In the genomic region with DNA sequence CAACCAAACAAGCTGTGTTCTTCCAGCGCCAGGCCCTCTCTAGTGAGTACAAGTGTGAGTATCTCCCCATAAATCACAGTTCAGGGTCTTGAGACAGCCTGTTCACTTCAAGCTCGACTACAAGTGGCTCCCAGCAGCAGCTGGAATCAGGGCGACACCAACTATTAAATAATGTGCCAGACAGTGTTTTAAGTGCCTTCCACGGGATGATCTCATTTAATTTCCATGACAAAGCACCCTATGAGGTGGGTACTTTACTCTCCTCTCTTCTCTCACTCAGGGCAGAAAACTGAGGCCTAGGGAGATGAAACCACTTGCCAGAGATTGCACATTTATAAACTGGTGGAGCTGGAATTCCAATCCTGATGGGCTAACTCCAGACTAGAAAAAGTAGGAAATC, we compare ENCODE assay signal across 9 cellular contexts. TPM values are rescaled to one million over a fixed set of nuclear protein-coding genes. Genes with fewer than 3 reads are reported as not detected.
A peak's percentile ranks its signal among the peaks of the same experiment; 100 is the strongest.
DNase-seq lines count a peak whose midpoint lies in the region; ATAC-seq, FAIRE-seq and TF ChIP-seq lines count a peak whose summit lies in the region.
"Had no signal": no experiment of that assay in that cellular context is flagged by ENCODE, and none has a peak within 500 bp of the region (broad histone marks: within the 10 kb centered on the region; RNA-seq: fewer than 3 reads in every experiment).

No MANE protein-coding gene starts in this region.

- no peak overlapping the region for H3K9ac ChIP-seq in KMS-11
- H3K9ac ChIP-seq in keratinocyte (ENCODE audit: control insufficient read depth, extremely low read depth, insufficient read depth, low read length) = no peak overlapping the region
- H3K9ac ChIP-seq in HepG2 (ENCODE audit: insufficient read depth, low read depth, low read length) = no peak overlapping the region

- FAIRE-seq in keratinocyte (lab: Jason Lieb, UNC) (no peak), HepG2 (lab: Jason Lieb, UNC) (no peak)

- no peaks in the 10 kb centered on the region for H3K9me1 ChIP-seq in keratinocyte (ENCODE audit: control insufficient read depth, extremely low read depth, insufficient read depth, low read length)

- H3K9me3 ChIP-seq in keratinocyte (ENCODE audit: control insufficient read depth, low read depth, low read length) (no peaks in the 10 kb centered on the region), HepG2 (ENCODE audit: low read length) (no peaks in the 10 kb centered on the region)
- no peaks in the 10 kb centered on the region for H3K9me3 ChIP-seq in effector memory CD4-positive, alpha-beta T cell (ENCODE audit: control insufficient read depth, low read length)
- H3K9me3 ChIP-seq: Caco-2 had no signal

- TF ChIP-seq RAD21 in HepG2 (CRISPR knock-in tag; IDR thresholded peaks at IDR 0.05) = no peak

- WGBS in HepG2 (ENCODE audit: low lambda C conversion rate) = 48% methylated on average over 4 of the region's 4 CpGs

- H3K79me2 ChIP-seq in KMS-11 (ENCODE audit: insufficient read depth, low read depth) (peaks cover 21% of the 10 kb centered on the region), keratinocyte (ENCODE audit: control insufficient read depth, insufficient read depth, low read length) (peaks cover 12% of the 10 kb centered on the region), HepG2 (ENCODE audit: insufficient read depth, low read length) (peaks cover 14% of the 10 kb centered on the region)

- ATAC-seq in HG03457 (IDR thresholded peaks at IDR 0.05; ENCODE audit: unreplicated experiment) (no peak), HepG2 (no peak), HG03442 (IDR thresholded peaks at IDR 0.05; ENCODE audit: unreplicated experiment) (no peak)

- no peaks in the 10 kb centered on the region for H4K20me1 ChIP-seq in KMS-11 (ENCODE audit: insufficient read depth)
- H4K20me1 ChIP-seq in keratinocyte (ENCODE audit: control insufficient read depth, extremely low read depth, insufficient read depth, low read length) = no peaks in the 10 kb centered on the region
- H4K20me1 ChIP-seq in HepG2 (ENCODE audit: insufficient read depth, low read length) = no peaks in the 10 kb centered on the region

- CTCF ChIA-PET in HepG2 (lab: Yijun Ruan, JAX; ENCODE audit: low intra/inter-chr PET ratio, low total read pairs) = interaction anchor here (1.1 to 3.3 kb wide), 6 partner anchors 32 to 481 kb away, joined by 3 to 46 read pairs (median 8); no protein-coding TSS in a partner anchor

- TF ChIP-seq EP300 in HepG2 (IDR thresholded peaks at IDR 0.05; ENCODE audit: low read depth in 2 of 2, low read length in 2 of 2) = no peak
- no peak for TF ChIP-seq EP300 in HepG2 (CRISPR knock-in tag; IDR thresholded peaks at IDR 0.05; ENCODE audit: borderline replicate concordance)

- H2AFZ ChIP-seq in KMS-11 (ENCODE audit: low read depth) (peak overlapping the region; percentile 40; the same call in 1 of the 2 replicates), keratinocyte (ENCODE audit: control insufficient read depth, low read length) (peak overlapping the region; percentile 7), HepG2 (ENCODE audit: low read length) (no peak overlapping the region)

- in situ Hi-C loops in HepG2 (cut with HindIII; ENCODE audit: extremely low pct_ligation_motif_present, low pct_unique_long_range_greater_than_20kb) = loop anchor here (10.0 kb wide), 1 partner anchor 340 kb away; no protein-coding TSS in a partner anchor

- TF ChIP-seq POLR2A in HepG2 (IDR thresholded peaks at IDR 0.05; ENCODE audit: insufficient read depth in 1 of 2, low read depth in 2 of 2, low read length in 2 of 2) = no peak

- no TSS peak for BruUV-seq in HepG2 (replicated peaks; lab: Mats Ljungman, UMichigan)

- TF ChIP-seq CTCF in KMS-11 (conservative IDR thresholded peaks at IDR 0.05; ENCODE audit: low read depth, low read length) (no peak), keratinocyte (optimal IDR thresholded peaks at IDR 0.05 in 1 of 3, IDR thresholded peaks at IDR 0.05 in 1 of 3, conservative IDR thresholded peaks at IDR 0.05 in 1 of 3; ENCODE audit: extremely low read depth in 1 of 3, insufficient read depth in 2 of 3, low read length in 3 of 3) (no peak), HepG2 (CRISPR knock-in tag; IDR thresholded peaks at IDR 0.05) (no peak)

- POLR2A ChIA-PET in HepG2 (lab: Yijun Ruan, JAX) = interaction anchor here (0.6 to 3.8 kb wide), 7 partner anchors 11 to 341 kb away, joined by 3 to 62 read pairs (median 4); a partner anchor contains a TSS

- DNase-seq in COLO668 (lab: John Stamatoyannopoulos, UW; ENCODE audit: unreplicated experiment) = peak; percentile 46
- DNase-seq in NCI-H524 (lab: John Stamatoyannopoulos, UW) = peak; percentile 49 to 77
- DNase-seq in keratinocyte (ENCODE audit: low read depth, low spot score) = no peak
- DNase-seq in effector memory CD4-positive, alpha-beta T cell = no peak
- no peak for DNase-seq in HepG2 (ENCODE audit: low spot score)

- dilution Hi-C loops in keratinocyte (cut with MboI; ENCODE audit: extremely low pct_ligation_motif_present, low sequenced_read_pairs) = loop anchor here (25.0 kb wide), 2 partner anchors 333 to 483 kb away; a partner anchor contains a TSS

- H3K4me3 ChIP-seq in KMS-11 (IDR thresholded peaks at IDR 0.05; ENCODE audit: insufficient read depth, low read depth, low read length) (no peak overlapping the region), keratinocyte (ENCODE audit: control insufficient read depth in 2 of 3, extremely low read depth in 1 of 3, insufficient read depth in 2 of 3, low read depth in 1 of 3, low read length in 3 of 3) (no peak overlapping the region), HepG2 (replicated peaks in 1 of 3; ENCODE audit: insufficient read depth in 1 of 3, low read depth in 2 of 3, low read length in 3 of 3) (no peak overlapping the region)
- no peak overlapping the region for H3K4me3 ChIP-seq in effector memory CD4-positive, alpha-beta T cell (ENCODE audit: insufficient read depth, low read depth, low read length, poor library complexity, severe bottlenecking)

- no peak overlapping the region for H3K27ac ChIP-seq in KMS-11
- no peak overlapping the region for H3K27ac ChIP-seq in keratinocyte (ENCODE audit: control insufficient read depth, insufficient read depth, low read length)
- no peak overlapping the region for H3K27ac ChIP-seq in effector memory CD4-positive, alpha-beta T cell (ENCODE audit: insufficient read depth, low read length, poor library complexity, severe bottlenecking)
- H3K27ac ChIP-seq in HepG2 (ENCODE audit: extremely low read length, insufficient read depth, low read length) = no peak overlapping the region

- H3K27me3 ChIP-seq in KMS-11 (ENCODE audit: insufficient read depth, low read depth) (no peaks in the 10 kb centered on the region), keratinocyte (ENCODE audit: control insufficient read depth, extremely low read depth, insufficient read depth, low read length) (no peaks in the 10 kb centered on the region), HepG2 (ENCODE audit: control insufficient read depth in 1 of 2, insufficient read depth in 2 of 2, low read length in 2 of 2) (peaks cover 0 to 10% of the 10 kb centered on the region in 2 experiments; a peak in 2 of 5 replicates)
- H3K27me3 ChIP-seq in effector memory CD4-positive, alpha-beta T cell (replicated peaks; ENCODE audit: control insufficient read depth, insufficient read depth, low read length, poor library complexity, severe bottlenecking) = no peaks in the 10 kb centered on the region

- H3K4me1 ChIP-seq in KMS-11 (ENCODE audit: low read depth, poor library complexity, severe bottlenecking) = peaks cover 21% of the 10 kb centered on the region
- H3K4me1 ChIP-seq in keratinocyte (ENCODE audit: control insufficient read depth, extremely low read depth, insufficient read depth, low read length) = peaks cover 29% of the 10 kb centered on the region
- H3K4me1 ChIP-seq in effector memory CD4-positive, alpha-beta T cell (ENCODE audit: control insufficient read depth, insufficient read depth, low read length, poor library complexity, severe bottlenecking) = peaks cover 8% of the 10 kb centered on the region
- peaks cover 21% of the 10 kb centered on the region for H3K4me1 ChIP-seq in HepG2 (ENCODE audit: insufficient read depth, low read length)

- intact Hi-C loops in HepG2 (cut with micrococcal nuclease; ENCODE audit: unreplicated experiment) = loop anchor here (1.0 to 10.0 kb wide), 6 partner anchors 36 to 560 kb away; no protein-coding TSS in a partner anchor

- H3K36me3 ChIP-seq in KMS-11 (ENCODE audit: insufficient read depth) (no peaks in the 10 kb centered on the region), keratinocyte (ENCODE audit: control insufficient read depth in 2 of 2, extremely low read depth in 1 of 2, insufficient read depth in 2 of 2, low read length in 2 of 2) (peaks cover 0 to 2% of the 10 kb centered on the region in 2 experiments), HepG2 (replicated peaks in 1 of 2; ENCODE audit: control insufficient read depth in 1 of 2, insufficient read depth in 2 of 2, low read length in 2 of 2) (no peaks in the 10 kb centered on the region; a peak in 1 of 5 replicates)
- no peaks in the 10 kb centered on the region for H3K36me3 ChIP-seq in effector memory CD4-positive, alpha-beta T cell (ENCODE audit: control insufficient read depth, insufficient read depth, low read length)

- no peak overlapping the region for H3K4me2 ChIP-seq in KMS-11
- H3K4me2 ChIP-seq in keratinocyte (ENCODE audit: control insufficient read depth, extremely low read depth, insufficient read depth, low read depth, low read length) = no peak overlapping the region
- no peak overlapping the region for H3K4me2 ChIP-seq in HepG2 (ENCODE audit: low read depth, low read length)

RNA-seq across cellular contexts. Expression of a gene that starts 2.6 kb away (rescaled TPM):
- 21.3 to 35.8 TPM (median 32.9 TPM) in 3 replicates for polyA plus RNA-seq in keratinocyte
- polyA plus RNA-seq in keratinocyte (2011; ENCODE audit: low read depth) = 18.9 TPM
- 21.1 and 28.1 TPM in 2 replicates for polyA plus RNA-seq in keratinocyte (2011; cell fraction: cytosol; rRNA removed)
- 39.9 and 53.6 TPM in 2 replicates for polyA plus RNA-seq in keratinocyte (2011; cell fraction: nucleus; rRNA removed)
- 22.4 and 34.3 TPM in 2 replicates for polyA plus RNA-seq in keratinocyte (2012; ENCODE audit: low replicate concordance)
- 7.6 to 13.0 TPM (median 11.1 TPM) in 3 replicates for polyA minus RNA-seq in keratinocyte
- polyA minus RNA-seq in keratinocyte (2011; cell fraction: cytosol; rRNA and poly(A)+ RNA removed) = 9.6 TPM
- polyA minus RNA-seq in keratinocyte (2011; cell fraction: nucleus; rRNA and poly(A)+ RNA removed) = 5.4 and 5.7 TPM in 2 replicates
- total RNA-seq in HepG2 (2016; rRNA removed; fragmentation: Illumina TruSeq; extraction: Trizol) = 126 and 153 TPM in 2 replicates
- 63.6 and 77.0 TPM in 2 replicates for total RNA-seq in HepG2 (2016; cell fraction: cytosol; rRNA removed; fragmentation: Illumina TruSeq; extraction: Trizol; ENCODE audit: low read depth)
- 120 and 154 TPM in 2 replicates for total RNA-seq in HepG2 (2016; cell fraction: insoluble cytoplasmic fraction; rRNA removed; fragmentation: Illumina TruSeq; extraction: Trizol)
- total RNA-seq in HepG2 (2016; cell fraction: membrane; rRNA removed; fragmentation: Illumina TruSeq; extraction: Trizol) = 157 and 170 TPM in 2 replicates
- 61.1 and 69.7 TPM in 2 replicates for total RNA-seq in HepG2 (2016; cell fraction: nucleus; rRNA removed; fragmentation: Illumina TruSeq; extraction: Trizol)
- 73.8 and 77.8 TPM in 2 replicates for polyA plus RNA-seq in HepG2 (2011; rRNA removed)
- 51.0 and 55.6 TPM in 2 replicates for polyA plus RNA-seq in HepG2 (2011; cell fraction: cytosol; rRNA removed)
- polyA plus RNA-seq in HepG2 (2011; cell fraction: nucleus; rRNA removed) = 83.7 and 101 TPM in 2 replicates
- polyA plus RNA-seq in HepG2 (2012) = 71.9 and 87.6 TPM in 2 replicates
- polyA plus RNA-seq in HepG2 (2016; cell fraction: cytosol; fragmentation: Illumina TruSeq; extraction: Trizol; ENCODE audit: low read depth) = 83.2 and 122 TPM in 2 replicates
- polyA plus RNA-seq in HepG2 (2016; cell fraction: insoluble cytoplasmic fraction; fragmentation: Illumina TruSeq; extraction: Trizol; ENCODE audit: low read depth) = 175 and 182 TPM in 2 replicates
- 155 and 176 TPM in 2 replicates for polyA plus RNA-seq in HepG2 (2016; cell fraction: membrane; fragmentation: Illumina TruSeq; extraction: Trizol; ENCODE audit: low read depth)
- polyA plus RNA-seq in HepG2 (2016; cell fraction: nucleus; fragmentation: Illumina TruSeq; extraction: Trizol; ENCODE audit: insufficient read depth, low read depth) = 124 and 130 TPM in 2 replicates
- polyA minus RNA-seq in HepG2 (2011; rRNA and poly(A)+ RNA removed; ENCODE audit: low replicate concordance) = 30.2 and 39.4 TPM in 2 replicates
- 19.9 and 21.4 TPM in 2 replicates for polyA minus RNA-seq in HepG2 (2011; cell fraction: cytosol; rRNA and poly(A)+ RNA removed)
- polyA minus RNA-seq in HepG2 (2011; cell fraction: nucleus; rRNA and poly(A)+ RNA removed) = 28.0 and 29.5 TPM in 2 replicates

RNA-seq across cellular contexts. Expression of a gene that starts 11.0 kb away (rescaled TPM):
- polyA plus RNA-seq in keratinocyte = 117 to 263 TPM (median 260 TPM) in 3 replicates
- polyA plus RNA-seq in keratinocyte (2011; ENCODE audit: low read depth) = 380 TPM
- 236 and 337 TPM in 2 replicates for polyA plus RNA-seq in keratinocyte (2011; cell fraction: cytosol; rRNA removed)
- 52.3 and 102 TPM in 2 replicates for polyA plus RNA-seq in keratinocyte (2011; cell fraction: nucleus; rRNA removed)
- polyA plus RNA-seq in keratinocyte (2012; ENCODE audit: low replicate concordance) = 185 and 276 TPM in 2 replicates
- 3.7 to 46.8 TPM (median 14.9 TPM) in 3 replicates for polyA minus RNA-seq in keratinocyte
- 24.4 TPM for polyA minus RNA-seq in keratinocyte (2011; cell fraction: cytosol; rRNA and poly(A)+ RNA removed)
- polyA minus RNA-seq in keratinocyte (2011; cell fraction: nucleus; rRNA and poly(A)+ RNA removed) = 2.4 and 6.2 TPM in 2 replicates
- total RNA-seq in HepG2 (2016; rRNA removed; fragmentation: Illumina TruSeq; extraction: Trizol) = 484 and 618 TPM in 2 replicates
- total RNA-seq in HepG2 (2016; cell fraction: cytosol; rRNA removed; fragmentation: Illumina TruSeq; extraction: Trizol; ENCODE audit: low read depth) = 179 and 199 TPM in 2 replicates
- total RNA-seq in HepG2 (2016; cell fraction: insoluble cytoplasmic fraction; rRNA removed; fragmentation: Illumina TruSeq; extraction: Trizol) = 477 and 694 TPM in 2 replicates
- total RNA-seq in HepG2 (2016; cell fraction: membrane; rRNA removed; fragmentation: Illumina TruSeq; extraction: Trizol) = 245 and 289 TPM in 2 replicates
- 175 and 190 TPM in 2 replicates for total RNA-seq in HepG2 (2016; cell fraction: nucleus; rRNA removed; fragmentation: Illumina TruSeq; extraction: Trizol)
- 163 and 221 TPM in 2 replicates for polyA plus RNA-seq in HepG2 (2011; rRNA removed)
- polyA plus RNA-seq in HepG2 (2011; cell fraction: cytosol; rRNA removed) = 79.5 and 124 TPM in 2 replicates
- 21.3 and 54.3 TPM in 2 replicates for polyA plus RNA-seq in HepG2 (2011; cell fraction: nucleus; rRNA removed)
- 258 and 453 TPM in 2 replicates for polyA plus RNA-seq in HepG2 (2012)
- polyA plus RNA-seq in HepG2 (2016; cell fraction: cytosol; fragmentation: Illumina TruSeq; extraction: Trizol; ENCODE audit: low read depth) = 184 and 222 TPM in 2 replicates
- 589 and 668 TPM in 2 replicates for polyA plus RNA-seq in HepG2 (2016; cell fraction: insoluble cytoplasmic fraction; fragmentation: Illumina TruSeq; extraction: Trizol; ENCODE audit: low read depth)
- 221 and 287 TPM in 2 replicates for polyA plus RNA-seq in HepG2 (2016; cell fraction: membrane; fragmentation: Illumina TruSeq; extraction: Trizol; ENCODE audit: low read depth)
- polyA plus RNA-seq in HepG2 (2016; cell fraction: nucleus; fragmentation: Illumina TruSeq; extraction: Trizol; ENCODE audit: insufficient read depth, low read depth) = 259 and 311 TPM in 2 replicates
- 2.7 and 11.1 TPM in 2 replicates for polyA minus RNA-seq in HepG2 (2011; rRNA and poly(A)+ RNA removed; ENCODE audit: low replicate concordance)
- polyA minus RNA-seq in HepG2 (2011; cell fraction: cytosol; rRNA and poly(A)+ RNA removed) = 25.5 and 29.5 TPM in 2 replicates
- 33.7 and 41.6 TPM in 2 replicates for polyA minus RNA-seq in HepG2 (2011; cell fraction: nucleus; rRNA and poly(A)+ RNA removed)

RNA-seq across cellular contexts. Expression of a gene that starts 46.6 kb away (rescaled TPM):
- polyA plus RNA-seq in keratinocyte = 40.4 to 53.4 TPM (median 46.6 TPM) in 3 replicates
- polyA plus RNA-seq in keratinocyte (2011; ENCODE audit: low read depth) = 20.7 TPM
- 11.1 and 20.9 TPM in 2 replicates for polyA plus RNA-seq in keratinocyte (2011; cell fraction: cytosol; rRNA removed)
- 59.7 and 72.7 TPM in 2 replicates for polyA plus RNA-seq in keratinocyte (2011; cell fraction: nucleus; rRNA removed)
- 20.9 and 36.1 TPM in 2 replicates for polyA plus RNA-seq in keratinocyte (2012; ENCODE audit: low replicate concordance)
- polyA minus RNA-seq in keratinocyte = 18.8 to 58.8 TPM (median 33.5 TPM) in 3 replicates
- polyA minus RNA-seq in keratinocyte (2011; cell fraction: cytosol; rRNA and poly(A)+ RNA removed) = 18.8 TPM
- 41.6 and 76.9 TPM in 2 replicates for polyA minus RNA-seq in keratinocyte (2011; cell fraction: nucleus; rRNA and poly(A)+ RNA removed)
- 64.6 and 94.8 TPM in 2 replicates for total RNA-seq in HepG2 (2016; rRNA removed; fragmentation: Illumina TruSeq; extraction: Trizol)
- total RNA-seq in HepG2 (2016; cell fraction: cytosol; rRNA removed; fragmentation: Illumina TruSeq; extraction: Trizol; ENCODE audit: low read depth) = 5.0 and 5.6 TPM in 2 replicates
- total RNA-seq in HepG2 (2016; cell fraction: insoluble cytoplasmic fraction; rRNA removed; fragmentation: Illumina TruSeq; extraction: Trizol) = 62.4 and 97.7 TPM in 2 replicates
- 22.4 and 27.7 TPM in 2 replicates for total RNA-seq in HepG2 (2016; cell fraction: membrane; rRNA removed; fragmentation: Illumina TruSeq; extraction: Trizol)
- 86.9 and 110 TPM in 2 replicates for total RNA-seq in HepG2 (2016; cell fraction: nucleus; rRNA removed; fragmentation: Illumina TruSeq; extraction: Trizol)
- 61.0 and 86.6 TPM in 2 replicates for polyA plus RNA-seq in HepG2 (2011; rRNA removed)
- polyA plus RNA-seq in HepG2 (2011; cell fraction: cytosol; rRNA removed) = 37.9 and 61.2 TPM in 2 replicates
- 10.2 and 15.2 TPM in 2 replicates for polyA plus RNA-seq in HepG2 (2011; cell fraction: nucleus; rRNA removed)
- 110 and 112 TPM in 2 replicates for polyA plus RNA-seq in HepG2 (2012)
- 4.3 and 4.7 TPM in 2 replicates for polyA plus RNA-seq in HepG2 (2016; cell fraction: cytosol; fragmentation: Illumina TruSeq; extraction: Trizol; ENCODE audit: low read depth)
- polyA plus RNA-seq in HepG2 (2016; cell fraction: insoluble cytoplasmic fraction; fragmentation: Illumina TruSeq; extraction: Trizol; ENCODE audit: low read depth) = 53.5 and 58.1 TPM in 2 replicates
- 10.1 and 11.7 TPM in 2 replicates for polyA plus RNA-seq in HepG2 (2016; cell fraction: membrane; fragmentation: Illumina TruSeq; extraction: Trizol; ENCODE audit: low read depth)
- 99.9 and 103 TPM in 2 replicates for polyA plus RNA-seq in HepG2 (2016; cell fraction: nucleus; fragmentation: Illumina TruSeq; extraction: Trizol; ENCODE audit: insufficient read depth, low read depth)
- polyA minus RNA-seq in HepG2 (2011; rRNA and poly(A)+ RNA removed; ENCODE audit: low replicate concordance) = 25.7 and 59.9 TPM in 2 replicates
- polyA minus RNA-seq in HepG2 (2011; cell fraction: cytosol; rRNA and poly(A)+ RNA removed) = 65.6 and 74.8 TPM in 2 replicates
- polyA minus RNA-seq in HepG2 (2011; cell fraction: nucleus; rRNA and poly(A)+ RNA removed) = 26.8 and 37.2 TPM in 2 replicates

RNA-seq across cellular contexts. Expression of a gene that starts 56.1 kb away (rescaled TPM):
- polyA plus RNA-seq in keratinocyte (30.0 to 79.3 TPM (median 76.3 TPM) in 3 replicates), HepG2 (2011; rRNA removed) (306 and 319 TPM in 2 replicates)
- polyA plus RNA-seq in keratinocyte (2011; ENCODE audit: low read depth) = 19.8 TPM
- polyA plus RNA-seq in keratinocyte (2011; cell fraction: cytosol; rRNA removed) = 13.5 and 33.1 TPM in 2 replicates
- polyA plus RNA-seq in keratinocyte (2011; cell fraction: nucleus; rRNA removed) = 127 and 154 TPM in 2 replicates
- 26.3 and 29.9 TPM in 2 replicates for polyA plus RNA-seq in keratinocyte (2012; ENCODE audit: low replicate concordance)
- 68.5 to 100 TPM (median 68.8 TPM) in 3 replicates for polyA minus RNA-seq in keratinocyte
- polyA minus RNA-seq in keratinocyte (2011; cell fraction: cytosol; rRNA and poly(A)+ RNA removed) = 33.8 TPM
- polyA minus RNA-seq in keratinocyte (2011; cell fraction: nucleus; rRNA and poly(A)+ RNA removed) = 56.1 and 100 TPM in 2 replicates
- total RNA-seq in HepG2 (2016; rRNA removed; fragmentation: Illumina TruSeq; extraction: Trizol) = 199 and 209 TPM in 2 replicates
- 46.3 and 52.7 TPM in 2 replicates for total RNA-seq in HepG2 (2016; cell fraction: cytosol; rRNA removed; fragmentation: Illumina TruSeq; extraction: Trizol; ENCODE audit: low read depth)
- total RNA-seq in HepG2 (2016; cell fraction: insoluble cytoplasmic fraction; rRNA removed; fragmentation: Illumina TruSeq; extraction: Trizol) = 193 and 198 TPM in 2 replicates
- total RNA-seq in HepG2 (2016; cell fraction: membrane; rRNA removed; fragmentation: Illumina TruSeq; extraction: Trizol) = 37.9 and 45.7 TPM in 2 replicates
- 256 and 292 TPM in 2 replicates for total RNA-seq in HepG2 (2016; cell fraction: nucleus; rRNA removed; fragmentation: Illumina TruSeq; extraction: Trizol)
- polyA plus RNA-seq in HepG2 (2011; cell fraction: cytosol; rRNA removed) = 41.7 and 42.1 TPM in 2 replicates
- polyA plus RNA-seq in HepG2 (2011; cell fraction: nucleus; rRNA removed) = 1,074 and 1,129 TPM in 2 replicates
- polyA plus RNA-seq in HepG2 (2012) = 147 and 204 TPM in 2 replicates
- polyA plus RNA-seq in HepG2 (2016; cell fraction: cytosol; fragmentation: Illumina TruSeq; extraction: Trizol; ENCODE audit: low read depth) = 6.0 and 6.8 TPM in 2 replicates
- 108 and 119 TPM in 2 replicates for polyA plus RNA-seq in HepG2 (2016; cell fraction: insoluble cytoplasmic fraction; fragmentation: Illumina TruSeq; extraction: Trizol; ENCODE audit: low read depth)
- 16.0 TPM in 2 replicates for polyA plus RNA-seq in HepG2 (2016; cell fraction: membrane; fragmentation: Illumina TruSeq; extraction: Trizol; ENCODE audit: low read depth)
- 613 and 622 TPM in 2 replicates for polyA plus RNA-seq in HepG2 (2016; cell fraction: nucleus; fragmentation: Illumina TruSeq; extraction: Trizol; ENCODE audit: insufficient read depth, low read depth)
- polyA minus RNA-seq in HepG2 (2011; rRNA and poly(A)+ RNA removed; ENCODE audit: low replicate concordance) = 79.8 and 109 TPM in 2 replicates
- 61.2 and 67.1 TPM in 2 replicates for polyA minus RNA-seq in HepG2 (2011; cell fraction: cytosol; rRNA and poly(A)+ RNA removed)
- 718 and 820 TPM in 2 replicates for polyA minus RNA-seq in HepG2 (2011; cell fraction: nucleus; rRNA and poly(A)+ RNA removed)

Comparison
In these comparisons a context has a peak if more than half of its experiments do, and no peak if none do; other contexts are left out.
1. DNase-seq: peak in COLO668 (single experiment) and NCI-H524 (2 of 2); none in keratinocyte (single experiment), effector memory CD4-positive, alpha-beta T cell (0 of 3) and HepG2 (single experiment).